Comparison of ENCODE assay signal across 10 cellular contexts in genomic region chr3:130093741-130094391, GRCh38. TPM values are rescaled to one million over a fixed set of nuclear protein-coding genes. Genes with fewer than 3 reads are reported as not detected.
DNase-seq lines count a peak whose midpoint lies in the region; ATAC-seq, FAIRE-seq and TF ChIP-seq lines count a peak whose summit lies in the region.
"Had no signal": no experiment of that assay in that cellular context is flagged by ENCODE, and none has a peak within 500 bp of the region (broad histone marks: within the 10 kb centered on the region; RNA-seq: fewer than 3 reads in every experiment).

No MANE protein-coding gene starts in this region.

- peak overlapping the region; percentile 32; the same call in 1 of the 2 replicates for H3K9ac ChIP-seq in DND-41 (ENCODE audit: low read depth, low read length)

- TF ChIP-seq CTCF in DND-41 (IDR thresholded peaks at IDR 0.05; ENCODE audit: borderline replicate concordance, extremely low read depth, low read length, poor library complexity, severe bottlenecking): no peak
- TF ChIP-seq CTCF in lower lobe of right lung (IDR thresholded peaks at IDR 0.05): no peak
- no peak for TF ChIP-seq CTCF in D721Med (IDR thresholded peaks at IDR 0.05; ENCODE audit: insufficient read depth, missing control alignments)

- H3K4me1 Mint-ChIP-seq in T-helper 2 cell treated with Interferon-gamma antibody and Interleukin-4, amounts not matched to agents 5 μg/mL and 100 μg/mL, for 36 hours (ENCODE audit: low read depth): peaks cover 27% of the 10 kb centered on the region

- H3K4me2 ChIP-seq in DND-41 (ENCODE audit: insufficient read depth, low read length): peak overlapping the region; percentile 37

- DNase-seq in DND-41: peak; percentile 83
- peak; percentile 48 for DNase-seq in T-helper 2 cell treated with Interferon-gamma antibody and Interleukin-4, amounts not matched to agents 5 μg/mL and 100 μg/mL, for 36 hours (ENCODE audit: low spot score)
- peak; percentile 51 for DNase-seq in lower lobe of right lung
- DNase-seq in HuH-7 (ENCODE audit: low spot score): no peak
- no peak for DNase-seq in NCI-H2196 treated with DMSO at 0.1 percent for 48 hours (lab: John Stamatoyannopoulos, UW; ENCODE audit: unreplicated experiment)
- DNase-seq in D721Med (ENCODE audit: insufficient read length, low spot score): no peak

- no peaks in the 10 kb centered on the region for H3K9me3 Mint-ChIP-seq in T-helper 2 cell treated with Interferon-gamma antibody and Interleukin-4, amounts not matched to agents 5 μg/mL and 100 μg/mL, for 36 hours

- peak overlapping the region; percentile 4; the same call in 1 of the 2 replicates for H2AFZ ChIP-seq in DND-41 (ENCODE audit: low read depth, low read length)

- no peaks in the 10 kb centered on the region for H3K9me3 ChIP-seq in DND-41 (ENCODE audit: insufficient read depth, low read length, severe bottlenecking)
- H3K9me3 ChIP-seq in lower lobe of right lung: no peaks in the 10 kb centered on the region

- no peaks in the 10 kb centered on the region for H3K27me3 Mint-ChIP-seq in T-helper 2 cell treated with Interferon-gamma antibody and Interleukin-4, amounts not matched to agents 5 μg/mL and 100 μg/mL, for 36 hours (ENCODE audit: low read depth)

- no peaks in the 10 kb centered on the region for H4K20me1 ChIP-seq in DND-41 (ENCODE audit: insufficient read depth, low read length)

- H3K27me3 ChIP-seq in DND-41 (ENCODE audit: insufficient read depth, low read length, poor library complexity) (no peaks in the 10 kb centered on the region), lower lobe of right lung (ENCODE audit: low read depth) (no peaks in the 10 kb centered on the region)

- peak overlapping the region; percentile 64 for H3K27ac Mint-ChIP-seq in T-helper 2 cell treated with Interferon-gamma antibody and Interleukin-4, amounts not matched to agents 5 μg/mL and 100 μg/mL, for 36 hours

- H3K4me1 ChIP-seq in DND-41 (ENCODE audit: insufficient read depth, low read length) (peaks cover 15% of the 10 kb centered on the region), lower lobe of right lung (peaks cover 18% of the 10 kb centered on the region)

- FAIRE-seq in D721Med (lab: Jason Lieb, UNC): no peak

- H3K27ac ChIP-seq in DND-41 (ENCODE audit: low read length): peak overlapping the region; percentile 68; the same call in 1 of the 2 replicates
- no peak overlapping the region for H3K27ac ChIP-seq in lower lobe of right lung

- intact Hi-C loops in lower lobe of right lung (cut with DNase I): no loop called here

- no peaks in the 10 kb centered on the region for H3K79me2 ChIP-seq in DND-41 (ENCODE audit: insufficient read depth, low read length)

- no peaks in the 10 kb centered on the region for H3K36me3 Mint-ChIP-seq in T-helper 2 cell treated with Interferon-gamma antibody and Interleukin-4, amounts not matched to agents 5 μg/mL and 100 μg/mL, for 36 hours (ENCODE audit: low read depth)

- no peaks in the 10 kb centered on the region for H3K36me3 ChIP-seq in DND-41 (ENCODE audit: insufficient read depth, low read length)
- H3K36me3 ChIP-seq in lower lobe of right lung: no peaks in the 10 kb centered on the region

- peak overlapping the region; percentile 65 for H3K4me3 Mint-ChIP-seq in T-helper 2 cell treated with Interferon-gamma antibody and Interleukin-4, amounts not matched to agents 5 μg/mL and 100 μg/mL, for 36 hours

- H3K4me3 ChIP-seq in DND-41 (ENCODE audit: low read depth in 1 of 2, low read length in 2 of 2): no peak overlapping the region
- H3K4me3 ChIP-seq in lower lobe of right lung: peak overlapping the region; percentile 25

- ATAC-seq in DND-41 (ENCODE audit: insufficient read depth, low read depth) (peak; percentile 96), HG02642 (IDR thresholded peaks at IDR 0.05; ENCODE audit: poor library complexity, unreplicated experiment) (peak; percentile 57), lower lobe of right lung (no peak), GM18909 (IDR thresholded peaks at IDR 0.05; ENCODE audit: poor library complexity, unreplicated experiment) (no peak)
- ATAC-seq: PC-3 had no signal

RNA-seq across cellular contexts. Expression of gene ALG1L2, which starts 12.2 kb away (rescaled TPM):
- total RNA-seq in lower lobe of right lung: 1.5 TPM
- total RNA-seq: cardiac septum, PC-3 had no signal

Comparison
In these comparisons a context has a peak if more than half of its experiments do, and no peak if none do; other contexts are left out.
1. ATAC-seq: peak in DND-41 (single experiment) and HG02642 (single experiment); none in lower lobe of right lung (0 of 2) and GM18909 (single experiment).
2. DNase-seq: peak in DND-41 (single experiment), T-helper 2 cell treated with Interferon-gamma antibody and Interleukin-4, amounts not matched to agents 5 μg/mL and 100 μg/mL, for 36 hours (single experiment) and lower lobe of right lung (single experiment); none in HuH-7 (single experiment), NCI-H2196 treated with DMSO at 0.1 percent for 48 hours (single experiment) and D721Med (single experiment).